1 cellular context compared by ENCODE assay signal in genomic region chr17:49788443-49789277, GRCh38.
TF ChIP-seq lines count a peak whose summit lies in the region.

Gene KAT7, plus strand, starts transcription at chr17:49788681. Its CDS starts 154 bp downstream, at chr17:49788835.

TF ChIP-seq in K562, 482 proteins besides CTCF, POLR2A, EP300 and RAD21 (continued from another document):
- TF ChIP-seq ZBTB40 (IDR thresholded peaks at IDR 0.05) (peak; percentile 83), ZBTB40 (CRISPR knock-in tag; IDR thresholded peaks at IDR 0.05) (no peak), TAF9B (IDR thresholded peaks at IDR 0.05; ENCODE audit: partially characterized antibody) (peak; percentile 89), RBFOX2 (IDR thresholded peaks at IDR 0.05; ENCODE audit: low read depth, low read length) (peak; percentile 98), SP2 (IDR thresholded peaks at IDR 0.05; ENCODE audit: extremely low read depth, low read depth, low read length, poor library complexity, severe bottlenecking) (peak; percentile 96), ZFP36 (IDR thresholded peaks at IDR 0.05; ENCODE audit: low read depth, low read length, partially characterized antibody) (no peak), ID3 (CRISPR knock-in tag; IDR thresholded peaks at IDR 0.05) (no peak), ID3 (tag; IDR thresholded peaks at IDR 0.05) (peak; percentile 44; the same call in 1 of the 2 replicates), AFF1 (IDR thresholded peaks at IDR 0.05; ENCODE audit: low read depth in 1 of 2, partially characterized antibody in 2 of 2) (peak in 1 of 2 experiments; percentile 93)
